ENCODE assay signal across 23 cellular contexts in the genomic region with DNA sequence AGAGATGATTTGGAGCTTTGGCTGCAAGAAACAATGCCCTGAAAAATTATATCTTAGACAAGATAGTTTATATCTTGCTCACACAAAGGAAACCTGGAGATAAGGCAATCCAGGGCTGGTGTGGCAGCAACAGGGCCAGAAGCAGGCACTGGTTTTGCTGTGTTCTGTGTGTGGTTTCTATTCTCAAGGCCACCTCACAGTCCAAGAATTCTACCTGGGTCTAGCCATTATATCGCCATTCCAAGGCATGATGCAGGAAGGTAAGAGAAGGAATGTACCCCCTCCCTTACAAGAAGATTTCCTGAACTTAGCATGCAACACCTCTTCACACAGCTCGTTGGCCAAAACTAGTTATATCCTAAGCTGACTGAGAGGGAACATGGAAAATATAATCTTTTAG.
"Had no signal": no experiment of that assay in that cellular context is flagged by ENCODE, and none has a peak within 500 bp of the region (broad histone marks: within the 10 kb centered on the region; RNA-seq: fewer than 3 reads in every experiment).

No MANE protein-coding gene starts in this region.

- H3K4me2 ChIP-seq: SK-N-SH had no signal

- ATAC-seq: HepG2 had no signal

- H3K4me3 ChIP-seq: MG63 had no signal

- H3K36me3 ChIP-seq: MG63 had no signal

- H3K9me3 ChIP-seq: MG63, SK-N-SH had no signal

- DNase-seq: IMR-90, Karpas-422, KG1, MG63, NCI-H1092, NCI-H1105 treated with DMSO at 0.1 percent for 48 hours, NCI-H1417 treated with DMSO at 0.1 percent for 48 hours, NCI-H146, NCI-H1694 treated with DMSO at 0.1 percent for 48 hours, NCI-H1930, NCI-H2081, NCI-H2107, NCI-H2227 treated with DMSO at 0.1 percent for 48 hours, NCI-H446, NCI-H510A, NCI-H524 treated with DMSO at 0.1 percent for 48 hours, NCI-H69, NCI-H774, RPMI8226, SHP77, SK-N-SH, SW 1271 had no signal

- H3K9ac ChIP-seq: SK-N-SH had no signal
